In genomic region chr3:177357352-177358084, GRCh38 we compare ENCODE assay signal across 8 cellular contexts.
DNase-seq lines count a peak whose midpoint lies in the region; ATAC-seq and TF ChIP-seq lines count a peak whose summit lies in the region.

No MANE protein-coding gene starts in this region.

- no peaks in the 10 kb centered on the region for H3K27me3 ChIP-seq in right atrium auricular region

- no peaks in the 10 kb centered on the region for H3K36me3 ChIP-seq in right atrium auricular region

- no peaks in the 10 kb centered on the region for H3K27me3 Mint-ChIP-seq in activated naive CD8-positive, alpha-beta T cell treated with anti-CD3 and anti-CD28 coated beads, Interleukin-2, amount 10 ng/mL, durations not matched to agents 7 days and 5 days

- H3K4me1 ChIP-seq in right atrium auricular region, result peaks cover 0 to 62% of the 10 kb centered on the region in 2 donors

- H3K9me3 ChIP-seq in right atrium auricular region, result no peaks in the 10 kb centered on the region

- POLR2A ChIA-PET in activated naive CD8-positive, alpha-beta T cell treated with anti-CD3 and anti-CD28 coated beads, Interleukin-2, amount 10 ng/mL, durations not matched to agents 7 days and 5 days (lab: Charles Lee), result interaction anchor here (1.5 to 7.2 kb wide), 4 partner anchors 11 to 161 kb away, joined by 5 to 149 read pairs (median 12); partner anchors contain the start of gene TBL1XR1

- DNase-seq in ACHN, result peak; percentile 61
- DNase-seq in NCI-H774 (lab: John Stamatoyannopoulos, UW), result peak; percentile 42
- no peak for DNase-seq in activated naive CD8-positive, alpha-beta T cell treated with anti-CD3 and anti-CD28 coated beads, Interleukin-2, amount 10 ng/mL, durations not matched to agents 7 days and 5 days
- DNase-seq in right atrium auricular region (ENCODE audit: low spot score), result peak; percentile 77
- DNase-seq in retina, result peak; percentile 34

- ATAC-seq in activated naive CD8-positive, alpha-beta T cell treated with anti-CD3 and anti-CD28 coated beads, Interleukin-2, amount 10 ng/mL, durations not matched to agents 7 days and 5 days (ENCODE audit: low read depth), result no peak
- ATAC-seq in HG02884 (IDR thresholded peaks at IDR 0.05; ENCODE audit: unreplicated experiment), result no peak
- ATAC-seq in GM19023 (IDR thresholded peaks at IDR 0.05; ENCODE audit: unreplicated experiment), result no peak

- in situ Hi-C loops in ACHN (cut with HindIII; ENCODE audit: low pct_ligation_motif_present, low pct_unique_long_range_greater_than_20kb, low sequenced_read_pairs), result no loop called here

- no peaks in the 10 kb centered on the region for H3K36me3 Mint-ChIP-seq in activated naive CD8-positive, alpha-beta T cell treated with anti-CD3 and anti-CD28 coated beads, Interleukin-2, amount 10 ng/mL, durations not matched to agents 7 days and 5 days

- H3K4me3 Mint-ChIP-seq in activated naive CD8-positive, alpha-beta T cell treated with anti-CD3 and anti-CD28 coated beads, Interleukin-2, amount 10 ng/mL, durations not matched to agents 7 days and 5 days, result peak overlapping the region; percentile 90

- peak; percentile 9; the same call in 1 of the 3 replicates for TF ChIP-seq CTCF in GM12872 (IDR thresholded peaks at IDR 0.05; ENCODE audit: insufficient read depth, low read depth, low read length)
- TF ChIP-seq CTCF in right atrium auricular region (IDR thresholded peaks at IDR 0.05), result no peak

- peak overlapping the region; percentile 98 for H3K27ac Mint-ChIP-seq in activated naive CD8-positive, alpha-beta T cell treated with anti-CD3 and anti-CD28 coated beads, Interleukin-2, amount 10 ng/mL, durations not matched to agents 7 days and 5 days

- no peaks in the 10 kb centered on the region for H3K9me3 Mint-ChIP-seq in activated naive CD8-positive, alpha-beta T cell treated with anti-CD3 and anti-CD28 coated beads, Interleukin-2, amount 10 ng/mL, durations not matched to agents 7 days and 5 days

- H3K4me1 Mint-ChIP-seq in activated naive CD8-positive, alpha-beta T cell treated with anti-CD3 and anti-CD28 coated beads, Interleukin-2, amount 10 ng/mL, durations not matched to agents 7 days and 5 days, result peaks cover 38% of the 10 kb centered on the region

- peak overlapping the region; percentile 17 to 24 for H3K4me3 ChIP-seq in right atrium auricular region

- peak overlapping the region; percentile 80 to 94 for H3K27ac ChIP-seq in right atrium auricular region
